Comparison of ENCODE assay signal across 24 cellular contexts in the genomic region with DNA sequence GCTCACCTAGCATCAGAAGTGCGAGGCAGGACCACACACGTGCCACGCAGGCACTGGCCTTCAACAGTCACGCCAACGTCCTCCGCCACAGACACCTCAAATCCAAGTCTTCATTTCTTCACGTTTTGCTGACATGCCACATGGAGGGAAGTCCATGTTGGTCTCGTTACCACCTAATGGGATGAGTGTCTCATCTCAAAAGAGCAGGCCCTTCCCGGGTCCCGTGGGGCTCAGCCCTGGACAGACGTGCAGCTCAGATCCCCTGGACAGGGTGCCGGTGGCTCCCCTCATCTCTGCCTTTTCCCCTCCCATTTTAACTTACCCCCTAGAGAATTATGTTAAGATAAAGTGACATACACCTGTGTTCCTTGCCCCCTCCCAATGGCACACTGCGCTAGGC.
"Had no signal": no experiment of that assay in that cellular context is flagged by ENCODE, and none has a peak within 500 bp of the region (broad histone marks: within the 10 kb centered on the region; RNA-seq: fewer than 3 reads in every experiment).

No MANE protein-coding gene starts in this region.

- H3K4me3 Mint-ChIP-seq: activated naive CD4-positive, alpha-beta T cell treated with anti-CD3 and anti-CD28 coated beads for 36 hours; activated naive CD8-positive, alpha-beta T cell treated with anti-CD3 and anti-CD28 coated beads, Interleukin-2, amount 10 ng/mL, durations not matched to agents 7 days and 5 days; activated T-cell treated with anti-CD3 and anti-CD28 coated beads, Interleukin-2, amount 50 U/mL, for 72 hours; memory B cell; nephron; stimulated activated naive CD8-positive, alpha-beta T cell treated with anti-CD3 and anti-CD28 coated beads, Interleukin-15, Interleukin-2, amounts not matched to agents 100 ng/mL and 50 ng/mL, for 24 hours had no signal

- DNase-seq: activated CD4-positive, alpha-beta T cell treated with anti-CD3 and anti-CD28 coated beads for 1 hour; activated CD4-positive, alpha-beta T cell treated with anti-CD3 and anti-CD28 coated beads, Interleukin-2, amount 50 U/mL, for 1 hour; activated CD8-positive, alpha-beta memory T cell treated with anti-CD3 and anti-CD28 coated beads, Interleukin-2, amount 50 U/mL, for 4 hours; activated effector memory CD4-positive, alpha-beta T cell treated with Interleukin-2 at 50 U/mL for 16 hours; activated naive CD4-positive, alpha-beta T cell treated with anti-CD3 and anti-CD28 coated beads for 36 hours; activated naive CD8-positive, alpha-beta T cell treated with anti-CD3 and anti-CD28 coated beads, Interleukin-2, amount 10 ng/mL, durations not matched to agents 7 days and 5 days; activated T-cell treated with anti-CD3 and anti-CD28 coated beads, Interleukin-2, amount 50 U/mL, for 72 hours; amygdala; body of pancreas; effector CD4-positive, alpha-beta T cell; erythroblast; foreskin fibroblast; kidney glomerular epithelial cell; left ventricle myocardium superior; spleen; stimulated activated CD4-positive, alpha-beta T cell treated with anti-CD3 and anti-CD28 coated beads, Interleukin-4, amount 100 ng/mL, for 4 hours; substantia nigra; T-helper 9 cell had no signal

- H3K4me1 Mint-ChIP-seq: memory B cell, nephron had no signal

- ATAC-seq: activated T-cell treated with anti-CD3 and anti-CD28 coated beads, Interleukin-2, amount 50 U/mL, for 72 hours; body of pancreas; left ventricle myocardium superior had no signal

- H3K9me3 ChIP-seq: body of pancreas had no signal

- H3K27me3 ChIP-seq: body of pancreas had no signal

- H3K27ac ChIP-seq: body of pancreas, cardiac muscle cell, spleen, tibial artery had no signal

- FAIRE-seq: urothelium cell line had no signal

- H3K27ac Mint-ChIP-seq: activated naive CD4-positive, alpha-beta T cell treated with anti-CD3 and anti-CD28 coated beads for 36 hours; activated naive CD8-positive, alpha-beta T cell treated with anti-CD3 and anti-CD28 coated beads, Interleukin-2, amount 10 ng/mL, durations not matched to agents 7 days and 5 days; activated T-cell treated with anti-CD3 and anti-CD28 coated beads, Interleukin-2, amount 50 U/mL, for 72 hours; memory B cell; nephron; stimulated activated naive CD8-positive, alpha-beta T cell treated with anti-CD3 and anti-CD28 coated beads, Interleukin-15, Interleukin-2, amounts not matched to agents 100 ng/mL and 50 ng/mL, for 24 hours had no signal

- H3K36me3 ChIP-seq: cardiac muscle cell, spleen, tibial artery had no signal

- H3K4me1 ChIP-seq: body of pancreas, tibial artery had no signal

- H3K4me3 ChIP-seq: body of pancreas, cardiac muscle cell, spleen, tibial artery had no signal
